1 cellular context compared by ENCODE assay signal in genomic region chr6:6886160-6886885, GRCh38.
TF ChIP-seq lines count a peak whose summit lies in the region.

No MANE protein-coding gene starts in this region.

TF ChIP-seq in K562, 482 proteins besides CTCF, POLR2A, EP300 and RAD21 (continued from another document and continues in another):
- TF ChIP-seq ZNF551 (CRISPR knock-in tag; IDR thresholded peaks at IDR 0.05) (no peak), CREB5 (CRISPR knock-in tag; IDR thresholded peaks at IDR 0.05) (no peak), SRSF9 (IDR thresholded peaks at IDR 0.05; ENCODE audit: borderline replicate concordance, low read depth, low read length) (no peak), ZNF592 (IDR thresholded peaks at IDR 0.05) (peak; percentile 99), HMG20B (CRISPR knock-in tag; IDR thresholded peaks at IDR 0.05) (no peak), PHF8 (IDR thresholded peaks at IDR 0.05; ENCODE audit: borderline replicate concordance, low read length) (no peak; the same call in 1 of the 2 replicates), RBM25 (IDR thresholded peaks at IDR 0.05; ENCODE audit: low read depth, low read length, severe bottlenecking) (no peak), ZNF512 (tag; IDR thresholded peaks at IDR 0.05) (no peak), BRF1 (IDR thresholded peaks at IDR 0.05; ENCODE audit: borderline replicate concordance, extremely low read depth, insufficient read length) (no peak), GATAD2B (IDR thresholded peaks at IDR 0.05; ENCODE audit: borderline replicate concordance) (no peak), NR2F6 (CRISPR knock-in tag; IDR thresholded peaks at IDR 0.05) (no peak), ZHX1 (conservative IDR thresholded peaks at IDR 0.05; ENCODE audit: low read length) (no peak), UBTF (IDR thresholded peaks at IDR 0.05; ENCODE audit: borderline replicate concordance in 1 of 2, low read depth in 2 of 2, low read length in 2 of 2) (no peak), ZNF408 (CRISPR knock-in tag; IDR thresholded peaks at IDR 0.05; ENCODE audit: low read depth) (no peak), HDAC8 (tag; IDR thresholded peaks at IDR 0.05) (no peak; the same call in 1 of the 2 replicates), IFI16 (CRISPR knock-in tag; IDR thresholded peaks at IDR 0.05) (peak; percentile 66; the same call in 1 of the 2 replicates), DLX4 (CRISPR knock-in tag; IDR thresholded peaks at IDR 0.05) (no peak), RREB1 (CRISPR knock-in tag; IDR thresholded peaks at IDR 0.05) (no peak), BRD9 (IDR thresholded peaks at IDR 0.05; ENCODE audit: low read depth, partially characterized antibody) (no peak), MCM5 (IDR thresholded peaks at IDR 0.05; ENCODE audit: low read depth) (no peak), ZNF398 (CRISPR knock-in tag; IDR thresholded peaks at IDR 0.05) (no peak), STAT5B (CRISPR knock-in tag; IDR thresholded peaks at IDR 0.05) (no peak), ZNF121 (CRISPR knock-in tag; conservative IDR thresholded peaks at IDR 0.05) (0 out of 2 replicates have a peak, but pooled peaks have one; percentile 11), CBFA2T3 (IDR thresholded peaks at IDR 0.05) (peak; percentile 90), TSC22D4 (tag; IDR thresholded peaks at IDR 0.05) (no peak), ZNF23 (CRISPR knock-in tag; IDR thresholded peaks at IDR 0.05) (0 out of 2 replicates have a peak, but pooled peaks have one; percentile 37), XRCC4 (IDR thresholded peaks at IDR 0.05; ENCODE audit: extremely low read depth, insufficient read depth, insufficient read length) (no peak), RHOXF2B (CRISPR knock-in tag; conservative IDR thresholded peaks at IDR 0.05) (no peak), ZNF274 (IDR thresholded peaks at IDR 0.05; ENCODE audit: borderline replicate concordance, low read depth, low read length) (no peak), SP2 (IDR thresholded peaks at IDR 0.05; ENCODE audit: extremely low read depth, low read depth, low read length, poor library complexity, severe bottlenecking) (no peak), USF2 (CRISPR knock-in tag; IDR thresholded peaks at IDR 0.05) (0 out of 2 replicates have a peak, but pooled peaks have one; percentile 25), DEAF1 (CRISPR knock-in tag; IDR thresholded peaks at IDR 0.05) (no peak), RFX1 (IDR thresholded peaks at IDR 0.05) (no peak)
